In the genomic region with DNA sequence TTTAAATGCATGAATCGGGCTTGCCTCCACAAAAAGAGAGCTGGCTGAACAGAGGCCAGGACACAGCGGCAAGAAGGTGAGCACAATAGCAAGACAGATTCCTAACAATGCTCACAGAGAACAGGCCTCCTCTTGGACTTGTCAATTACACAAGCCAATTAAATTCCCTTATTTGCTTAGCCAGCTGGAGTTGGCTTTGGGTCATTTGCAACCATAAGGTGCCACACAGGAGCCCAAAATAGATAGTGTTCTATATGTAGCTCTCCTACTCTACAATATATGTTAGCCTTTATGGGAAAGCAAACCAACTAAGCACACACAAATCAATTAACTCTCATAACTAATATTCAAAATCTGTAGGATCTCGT, we compare ENCODE assay signal across 14 cellular contexts.
DNase-seq lines count a peak whose midpoint lies in the region; ATAC-seq, FAIRE-seq and TF ChIP-seq lines count a peak whose summit lies in the region.
"Had no signal": no experiment of that assay in that cellular context is flagged by ENCODE, and none has a peak within 500 bp of the region (broad histone marks: within the 10 kb centered on the region; RNA-seq: fewer than 3 reads in every experiment).

No MANE protein-coding gene starts in this region.

- no peaks in the 10 kb centered on the region for H3K9me3 Mint-ChIP-seq in CD4-positive, alpha-beta T cell
- no peaks in the 10 kb centered on the region for H3K9me3 Mint-ChIP-seq in naive B cell
- H3K9me3 Mint-ChIP-seq: natural killer cell had no signal

- H3K36me3 Mint-ChIP-seq in CD4-positive, alpha-beta T cell (ENCODE audit: low read depth), result peaks cover 59% of the 10 kb centered on the region
- peaks cover 0 to 7% of the 10 kb centered on the region in 2 donors for H3K36me3 Mint-ChIP-seq in naive B cell
- H3K36me3 Mint-ChIP-seq: natural killer cell had no signal

- peaks cover 85% of the 10 kb centered on the region for H3K4me1 ChIP-seq in A549

- no peak for TF ChIP-seq RAD21 in A549 (conservative IDR thresholded peaks at IDR 0.05 in 1 of 2, IDR thresholded peaks at IDR 0.05 in 1 of 2)

- POLR2A ChIA-PET in A549 (lab: Yijun Ruan, JAX), result no interaction called here
- POLR2A ChIA-PET in CD4-positive, alpha-beta T cell (lab: Charles Lee), result no interaction called here

- H3K4me3 Mint-ChIP-seq in CD4-positive, alpha-beta T cell, result peak overlapping the region; percentile 15
- H3K4me3 Mint-ChIP-seq in naive B cell, result peak overlapping the region in 3 of 8 donors; percentile 11 to 32 (median 22)
- H3K4me3 Mint-ChIP-seq: natural killer cell had no signal

- 92% methylated on average over 3 of the region's 3 CpGs for whole genome bisulfite sequencing in A549 (ENCODE audit: missing lambda C conversion rate)

- FAIRE-seq in A549 (lab: Jason Lieb, UNC), result no peak
- FAIRE-seq: endometrium had no signal

- H3K4me2 ChIP-seq in A549, result 0 out of 3 replicates have a peak overlapping the region, but pooled peaks have one; percentile 30

- H3K27ac Mint-ChIP-seq in CD4-positive, alpha-beta T cell, result peak overlapping the region; percentile 72
- H3K27ac Mint-ChIP-seq in naive B cell, result peak overlapping the region in 4 of 6 donors; percentile 60 to 82 (median 70)
- H3K27ac Mint-ChIP-seq: natural killer cell had no signal

- peaks cover 91% of the 10 kb centered on the region for H3K4me1 Mint-ChIP-seq in CD4-positive, alpha-beta T cell (ENCODE audit: low read depth)
- peaks cover 64 to 94% (median 84%) of the 10 kb centered on the region in 3 donors for H3K4me1 Mint-ChIP-seq in naive B cell

- H3K27me3 Mint-ChIP-seq in CD4-positive, alpha-beta T cell, result no peaks in the 10 kb centered on the region
- no peaks in the 10 kb centered on the region for H3K27me3 Mint-ChIP-seq in naive B cell

- CTCF ChIA-PET in A549 (lab: Yijun Ruan, JAX), result interaction anchor here (0.6 to 1.1 kb wide), 5 partner anchors 9 to 183 kb away, joined by 3 to 4 read pairs (median 3); no protein-coding TSS in a partner anchor
- CTCF ChIA-PET in CD4-positive, alpha-beta T cell (lab: Charles Lee), result interaction anchor here (0.9 kb wide), 1 partner anchor 175 kb away, joined by 3 read pairs; no protein-coding TSS in a partner anchor

- H3K9me3 ChIP-seq in A549, result no peaks in the 10 kb centered on the region
- no peaks in the 10 kb centered on the region for H3K9me3 ChIP-seq in CD4-positive, alpha-beta T cell (ENCODE audit: control insufficient read depth, low read length)
- H3K9me3 ChIP-seq: suprapubic skin had no signal

- TF ChIP-seq POLR2A in A549 (IDR thresholded peaks at IDR 0.05; ENCODE audit: low read length), result no peak

- ATAC-seq in A549 (no peak), naive B cell (ENCODE audit: low read depth in 2 of 2) (no peak), GM21723 (IDR thresholded peaks at IDR 0.05; ENCODE audit: unreplicated experiment) (no peak)
- ATAC-seq in CD4-positive, alpha-beta T cell (ENCODE audit: poor library complexity), result no peak
- ATAC-seq: natural killer cell had no signal

- intact Hi-C loops in CD4-positive, alpha-beta T cell (cut with DNase I, micrococcal nuclease), result loop anchor here in 1 of 2 experiments (2.0 kb wide), 1 partner anchor 35 kb away; no protein-coding TSS in a partner anchor

- TF ChIP-seq EP300 in A549 (IDR thresholded peaks at IDR 0.05), result no peak

- TF ChIP-seq CTCF in A549 (IDR thresholded peaks at IDR 0.05), result no peak
- TF ChIP-seq CTCF in CD4-positive, alpha-beta T cell (IDR thresholded peaks at IDR 0.05), result no peak

- DNase-seq in A549 (ENCODE audit: low read depth in 1 of 2, low spot score in 1 of 2), result no peak
- DNase-seq in CD4-positive, alpha-beta T cell, result no peak
- peak; percentile 48 for DNase-seq in NCI-H82 (lab: John Stamatoyannopoulos, UW)
- no peak for DNase-seq in naive B cell
- no peak for DNase-seq in NCI-H128 (lab: John Stamatoyannopoulos, UW; ENCODE audit: unreplicated experiment)
- DNase-seq in DMS53 (lab: John Stamatoyannopoulos, UW), result no peak
- DNase-seq in NCI-H2171 treated with DMSO at 0.1 percent for 48 hours (lab: John Stamatoyannopoulos, UW), result no peak
- DNase-seq: activated T-cell treated with anti-CD3 and anti-CD28 coated beads, Interleukin-2, amount 50 U/mL, for 1 hour; C1 segment of cervical spinal cord; cerebellar nuclear complex; natural killer cell had no signal

- H3K4me3 ChIP-seq in A549, result no peak overlapping the region
- H3K4me3 ChIP-seq: suprapubic skin had no signal

- H3K27me3 ChIP-seq in CD4-positive, alpha-beta T cell (ENCODE audit: control insufficient read depth, insufficient read depth, low read length), result no peaks in the 10 kb centered on the region
- H3K27me3 ChIP-seq: suprapubic skin had no signal

- peak overlapping the region; percentile 17 to 78; a peak in 3 of 6 replicates for H3K27ac ChIP-seq in A549
- H3K27ac ChIP-seq in CD4-positive, alpha-beta T cell (ENCODE audit: low read depth, low read length), result no peak overlapping the region
- H3K27ac ChIP-seq: suprapubic skin had no signal

TF ChIP-seq in A549, 52 proteins besides CTCF, POLR2A, EP300 and RAD21:
- TF ChIP-seq NPAS2 (CRISPR knock-in tag; IDR thresholded peaks at IDR 0.05; ENCODE audit: borderline replicate concordance), result no peak
- TF ChIP-seq, protein P1, sequence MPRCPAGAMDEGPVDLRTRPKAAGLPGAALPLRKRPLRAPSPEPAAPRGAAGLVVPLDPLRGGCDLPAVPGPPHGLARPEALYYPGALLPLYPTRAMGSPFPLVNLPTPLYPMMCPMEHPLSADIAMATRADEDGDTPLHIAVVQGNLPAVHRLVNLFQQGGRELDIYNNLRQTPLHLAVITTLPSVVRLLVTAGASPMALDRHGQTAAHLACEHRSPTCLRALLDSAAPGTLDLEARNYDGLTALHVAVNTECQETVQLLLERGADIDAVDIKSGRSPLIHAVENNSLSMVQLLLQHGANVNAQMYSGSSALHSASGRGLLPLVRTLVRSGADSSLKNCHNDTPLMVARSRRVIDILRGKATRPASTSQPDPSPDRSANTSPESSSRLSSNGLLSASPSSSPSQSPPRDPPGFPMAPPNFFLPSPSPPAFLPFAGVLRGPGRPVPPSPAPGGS (IDR thresholded peaks at IDR 0.05), result no peak
- TF ChIP-seq, protein P2, sequence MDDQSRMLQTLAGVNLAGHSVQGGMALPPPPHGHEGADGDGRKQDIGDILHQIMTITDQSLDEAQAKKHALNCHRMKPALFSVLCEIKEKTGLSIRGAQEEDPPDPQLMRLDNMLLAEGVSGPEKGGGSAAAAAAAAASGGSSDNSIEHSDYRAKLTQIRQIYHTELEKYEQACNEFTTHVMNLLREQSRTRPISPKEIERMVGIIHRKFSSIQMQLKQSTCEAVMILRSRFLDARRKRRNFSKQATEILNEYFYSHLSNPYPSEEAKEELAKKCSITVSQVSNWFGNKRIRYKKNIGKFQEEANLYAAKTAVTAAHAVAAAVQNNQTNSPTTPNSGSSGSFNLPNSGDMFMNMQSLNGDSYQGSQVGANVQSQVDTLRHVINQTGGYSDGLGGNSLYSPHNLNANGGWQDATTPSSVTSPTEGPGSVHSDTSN (IDR thresholded peaks at IDR 0.05), result no peak
- no peak for TF ChIP-seq CBX8 (IDR thresholded peaks at IDR 0.05)
- no peak for TF ChIP-seq MAFK (IDR thresholded peaks at IDR 0.05; ENCODE audit: partially characterized antibody)
- TF ChIP-seq ZC3H11A (IDR thresholded peaks at IDR 0.05), result no peak
- TF ChIP-seq KDM1A (IDR thresholded peaks at IDR 0.05; ENCODE audit: low read depth), result no peak
- TF ChIP-seq ZSCAN20 (CRISPR knock-in tag; IDR thresholded peaks at IDR 0.05), result no peak
- TF ChIP-seq, protein P3, sequence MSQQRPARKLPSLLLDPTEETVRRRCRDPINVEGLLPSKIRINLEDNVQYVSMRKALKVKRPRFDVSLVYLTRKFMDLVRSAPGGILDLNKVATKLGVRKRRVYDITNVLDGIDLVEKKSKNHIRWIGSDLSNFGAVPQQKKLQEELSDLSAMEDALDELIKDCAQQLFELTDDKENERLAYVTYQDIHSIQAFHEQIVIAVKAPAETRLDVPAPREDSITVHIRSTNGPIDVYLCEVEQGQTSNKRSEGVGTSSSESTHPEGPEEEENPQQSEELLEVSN (IDR thresholded peaks at IDR 0.05; ENCODE audit: borderline replicate concordance, low read depth), result no peak
TF ChIP-seq in A549: peak in this region for 0.
